In the genomic region with DNA sequence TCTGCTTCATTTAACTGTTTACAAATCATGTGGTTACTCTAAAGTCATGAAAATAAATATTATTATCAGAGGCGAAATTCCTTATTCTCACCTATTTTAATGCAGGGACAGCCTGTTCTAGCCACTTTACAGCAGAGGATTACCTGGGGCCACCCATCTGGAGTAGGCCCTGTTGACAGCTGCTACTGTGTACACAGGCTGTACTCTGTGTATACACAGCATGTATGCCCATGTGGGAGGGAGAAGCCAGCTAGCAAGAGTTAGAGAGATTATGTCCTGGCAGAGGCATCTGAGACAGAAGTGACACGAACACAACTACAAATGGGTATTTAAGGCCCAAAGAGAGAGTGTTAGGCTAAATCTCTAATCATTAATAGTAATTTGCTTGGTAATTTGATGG, we compare ENCODE assay signal across 14 cellular contexts.
DNase-seq lines count a peak whose midpoint lies in the region; ATAC-seq and TF ChIP-seq lines count a peak whose summit lies in the region.
"Had no signal": no experiment of that assay in that cellular context is flagged by ENCODE, and none has a peak within 500 bp of the region (broad histone marks: within the 10 kb centered on the region; RNA-seq: fewer than 3 reads in every experiment).

No MANE protein-coding gene starts in this region.

- no peaks in the 10 kb centered on the region for H3K9me3 Mint-ChIP-seq in CD8-positive, alpha-beta memory T cell

- peak overlapping the region in 2 of 7 donors; percentile 28 to 50 for H3K4me3 Mint-ChIP-seq in CD8-positive, alpha-beta memory T cell

- BruUV-seq in A673 (replicated peaks; lab: Mats Ljungman, UMichigan), result no TSS peak

- peaks cover 19% of the 10 kb centered on the region for H3K36me3 ChIP-seq in CD8-positive, alpha-beta memory T cell (ENCODE audit: insufficient read depth, low read length)
- no peaks in the 10 kb centered on the region for H3K36me3 ChIP-seq in A673 (ENCODE audit: insufficient read depth, low read length, poor library complexity, severe bottlenecking)
- H3K36me3 ChIP-seq: ascending aorta had no signal

- H3K36me3 Mint-ChIP-seq in CD8-positive, alpha-beta memory T cell, result peaks cover 20 to 64% (median 29%) of the 10 kb centered on the region in 3 donors

- CTCF ChIA-PET in CD8-positive, alpha-beta memory T cell (lab: Charles Lee), result interaction anchor here (0.9 to 1.0 kb wide), 2 partner anchors 49 to 53 kb away, joined by 3 read pairs; no protein-coding TSS in a partner anchor
- CTCF ChIA-PET in A673 (lab: Charles Lee), result no interaction called here

- ATAC-seq in left ventricle myocardium superior (peak; percentile 65), GM21723 (IDR thresholded peaks at IDR 0.05; ENCODE audit: unreplicated experiment) (no peak)
- ATAC-seq: stimulated activated naive CD8-positive, alpha-beta T cell treated with anti-CD3 and anti-CD28 coated beads, Interleukin-15, Interleukin-2, amounts not matched to agents 100 U/mL and 50 U/mL, for 24 hours had no signal

- no peaks in the 10 kb centered on the region for H3K27me3 ChIP-seq in CD8-positive, alpha-beta memory T cell (ENCODE audit: insufficient read depth, low read length, poor library complexity, severe bottlenecking)
- no peaks in the 10 kb centered on the region for H3K27me3 ChIP-seq in A673 (replicated peaks; ENCODE audit: insufficient read depth, low read depth, low read length, poor library complexity)
- H3K27me3 ChIP-seq: ascending aorta; BLaER1 treated with 17β-estradiol and CSF1 and Interleukin-3, amounts not matched to agents 10 nM and 100 nM had no signal

- no peaks in the 10 kb centered on the region for H3K27me3 Mint-ChIP-seq in CD8-positive, alpha-beta memory T cell

- peak overlapping the region in 7 of 8 donors; percentile 52 to 92 (median 78) for H3K27ac Mint-ChIP-seq in CD8-positive, alpha-beta memory T cell

- DNase-seq in CD8-positive, alpha-beta memory T cell, result no peak
- DNase-seq in DMS53 treated with DMSO at 0.1 percent for 48 hours (lab: John Stamatoyannopoulos, UW; ENCODE audit: unreplicated experiment), result peak; percentile 71
- peak; percentile 28 for DNase-seq in NCI-H774 (lab: John Stamatoyannopoulos, UW)
- DNase-seq in left ventricle myocardium superior, result no peak
- DNase-seq in foreskin melanocyte, result no peak
- no peak for DNase-seq in hepatic stellate cell (ENCODE audit: low spot score)
- DNase-seq in A673 (ENCODE audit: low spot score), result no peak
- DNase-seq: HCEC 1CT; retina; SK-N-SH; stimulated activated naive CD8-positive, alpha-beta T cell treated with anti-CD3 and anti-CD28 coated beads, Interleukin-15, Interleukin-2, amounts not matched to agents 100 U/mL and 50 U/mL, for 24 hours had no signal

- no peak overlapping the region for H3K27ac ChIP-seq in CD8-positive, alpha-beta memory T cell (ENCODE audit: low read depth, low read length)
- no peak overlapping the region for H3K27ac ChIP-seq in A673 (ENCODE audit: low read depth, low read length, poor library complexity, severe bottlenecking)
- H3K27ac ChIP-seq: ascending aorta; BLaER1 treated with 17β-estradiol and CSF1 and Interleukin-3, amounts not matched to agents 10 nM and 100 nM had no signal

- no peaks in the 10 kb centered on the region for H3K9me3 ChIP-seq in CD8-positive, alpha-beta memory T cell (ENCODE audit: low read length)
- H3K9me3 ChIP-seq in A673 (ENCODE audit: low read depth, low read length, poor library complexity, severe bottlenecking), result no peaks in the 10 kb centered on the region
- H3K9me3 ChIP-seq: ascending aorta; BLaER1 treated with 17β-estradiol and CSF1 and Interleukin-3, amounts not matched to agents 10 nM and 100 nM; SK-N-SH had no signal

- H3K4me1 Mint-ChIP-seq in CD8-positive, alpha-beta memory T cell, result peaks cover 66 to 89% (median 78%) of the 10 kb centered on the region in 3 donors

- H3K4me1 ChIP-seq in CD8-positive, alpha-beta memory T cell (ENCODE audit: insufficient read depth, low read length), result peaks cover 13% of the 10 kb centered on the region
- no peaks in the 10 kb centered on the region for H3K4me1 ChIP-seq in A673 (ENCODE audit: insufficient read depth, low read length, poor library complexity, severe bottlenecking)
- H3K4me1 ChIP-seq: ascending aorta had no signal

- POLR2A ChIA-PET in CD8-positive, alpha-beta memory T cell (lab: Charles Lee), result no interaction called here
- POLR2A ChIA-PET in A673 (lab: Charles Lee; ENCODE audit: low non-redundant PET), result no interaction called here

- no peak for TF ChIP-seq CTCF in A673 (conservative IDR thresholded peaks at IDR 0.05; ENCODE audit: low read depth, low read length)

- intact Hi-C loops in left ventricle myocardium superior (cut with micrococcal nuclease), result no loop called here
- intact Hi-C loops in A673 (cut with micrococcal nuclease; ENCODE audit: unreplicated experiment), result no loop called here

- no peak overlapping the region for H3K4me3 ChIP-seq in CD8-positive, alpha-beta memory T cell (ENCODE audit: low read length)
- H3K4me3 ChIP-seq in A673 (ENCODE audit: low read depth, low read length, poor library complexity, severe bottlenecking), result no peak overlapping the region
- H3K4me3 ChIP-seq: ascending aorta; BLaER1 treated with 17β-estradiol and CSF1 and Interleukin-3, amounts not matched to agents 10 nM and 100 nM had no signal

Comparison
In these comparisons a context has a peak if more than half of its experiments do, and no peak if none do; other contexts are left out.
1. DNase-seq: peak in DMS53 treated with DMSO at 0.1 percent for 48 hours (single experiment) and NCI-H774 (single experiment); none in CD8-positive, alpha-beta memory T cell (0 of 5), left ventricle myocardium superior (single experiment), foreskin melanocyte (single experiment), hepatic stellate cell (single experiment) and A673 (single experiment).